In genomic region chr5:179805529-179806249, GRCh38 we compare ENCODE assay signal across 8 cellular contexts. TPM values are rescaled to one million over a fixed set of nuclear protein-coding genes. Genes with fewer than 3 reads are reported as not detected.
DNase-seq lines count a peak whose midpoint lies in the region; ATAC-seq and TF ChIP-seq lines count a peak whose summit lies in the region.

No MANE protein-coding gene starts in this region.

- peak; percentile 27 for ATAC-seq in GM19395 (IDR thresholded peaks at IDR 0.05; ENCODE audit: unreplicated experiment)

- H3K79me2 ChIP-seq in osteoblast (ENCODE audit: insufficient read depth, low read length): peaks cover 45% of the 10 kb centered on the region

- peak overlapping the region; percentile 86 for H3K4me2 ChIP-seq in osteoblast (ENCODE audit: insufficient read depth, low read length)

- TF ChIP-seq CTCF in foreskin fibroblast (IDR thresholded peaks at IDR 0.05; ENCODE audit: low read depth, low read length) (no peak), osteoblast (IDR thresholded peaks at IDR 0.05; ENCODE audit: extremely low read depth, low read depth, low read length) (no peak)

- peak overlapping the region; percentile 58 for H3K27ac ChIP-seq in osteoblast (ENCODE audit: low read depth, low read length)

- H3K36me3 ChIP-seq in osteoblast (ENCODE audit: insufficient read depth, low read length): peaks cover 5% of the 10 kb centered on the region

- H3K4me3 ChIP-seq in foreskin fibroblast (ENCODE audit: low read depth in 1 of 2, low read length in 2 of 2) (peak overlapping the region; percentile 64 to 75), osteoblast (ENCODE audit: insufficient read depth, low read length) (peak overlapping the region; percentile 80)

- H4K20me1 ChIP-seq in osteoblast (ENCODE audit: insufficient read depth, low read length): peaks cover 37% of the 10 kb centered on the region

- peaks cover 33% of the 10 kb centered on the region for H3K4me1 Mint-ChIP-seq in activated CD4-positive, alpha-beta memory T cell treated with anti-CD3 and anti-CD28 coated beads, Interleukin-2, amount 10 ng/mL, durations not matched to agents 7 days and 5 days

- no peaks in the 10 kb centered on the region for H3K9me3 Mint-ChIP-seq in activated CD4-positive, alpha-beta memory T cell treated with anti-CD3 and anti-CD28 coated beads, Interleukin-2, amount 10 ng/mL, durations not matched to agents 7 days and 5 days

- peaks cover 28% of the 10 kb centered on the region for H3K4me1 ChIP-seq in osteoblast (ENCODE audit: insufficient read depth, low read length)

- POLR2A ChIA-PET in activated CD4-positive, alpha-beta memory T cell treated with anti-CD3 and anti-CD28 coated beads, Interleukin-2, amount 10 ng/mL, durations not matched to agents 7 days and 5 days (lab: Charles Lee): interaction anchor here (0.7 to 4.9 kb wide), 9 partner anchors 10 to 290 kb away, joined by 3 to 37 read pairs (median 5); partner anchors contain the start of genes HNRNPH1, LTC4S, RUFY1 and SQSTM1

- H3K27ac Mint-ChIP-seq in activated CD4-positive, alpha-beta memory T cell treated with anti-CD3 and anti-CD28 coated beads, Interleukin-2, amount 10 ng/mL, durations not matched to agents 7 days and 5 days: peak overlapping the region; percentile 81

- peaks cover 5% of the 10 kb centered on the region for H3K36me3 Mint-ChIP-seq in activated CD4-positive, alpha-beta memory T cell treated with anti-CD3 and anti-CD28 coated beads, Interleukin-2, amount 10 ng/mL, durations not matched to agents 7 days and 5 days (ENCODE audit: low read depth)

- no peaks in the 10 kb centered on the region for H3K9me3 ChIP-seq in osteoblast (ENCODE audit: low read depth, low read length)

- DNase-seq in COLO668 (lab: John Stamatoyannopoulos, UW; ENCODE audit: unreplicated experiment): peak; percentile 41
- DNase-seq in HK-2 (ENCODE audit: unreplicated experiment): peak; percentile 43
- DNase-seq in activated CD4-positive, alpha-beta memory T cell treated with anti-CD3 and anti-CD28 coated beads, Interleukin-2, amount 10 ng/mL, durations not matched to agents 7 days and 5 days: peak; percentile 70
- peak; percentile 59 to 83 for DNase-seq in foreskin fibroblast
- peak; percentile 98 for DNase-seq in osteoblast (ENCODE audit: insufficient read length, low spot score, missing footprints)
- no peak for DNase-seq in NCI-H524 treated with DMSO at 0.1 percent for 48 hours (lab: John Stamatoyannopoulos, UW)
- DNase-seq in pons (ENCODE audit: low spot score): no peak

- CTCF ChIA-PET in activated CD4-positive, alpha-beta memory T cell treated with anti-CD3 and anti-CD28 coated beads, Interleukin-2, amount 10 ng/mL, durations not matched to agents 7 days and 5 days (lab: Charles Lee): interaction anchor here (0.6 to 1.3 kb wide), 3 partner anchors 10 to 191 kb away, joined by 3 to 5 read pairs (median 3); no protein-coding TSS in a partner anchor

- H3K27me3 Mint-ChIP-seq in activated CD4-positive, alpha-beta memory T cell treated with anti-CD3 and anti-CD28 coated beads, Interleukin-2, amount 10 ng/mL, durations not matched to agents 7 days and 5 days: no peaks in the 10 kb centered on the region

- no peaks in the 10 kb centered on the region for H3K27me3 ChIP-seq in osteoblast (ENCODE audit: insufficient read depth, low read length)

- H3K4me3 Mint-ChIP-seq in activated CD4-positive, alpha-beta memory T cell treated with anti-CD3 and anti-CD28 coated beads, Interleukin-2, amount 10 ng/mL, durations not matched to agents 7 days and 5 days: peak overlapping the region; percentile 85

- H2AFZ ChIP-seq in osteoblast (ENCODE audit: low read length): peak overlapping the region; percentile 9

RNA-seq across cellular contexts. Expression of gene MGAT4B, which starts 1.0 kb away (rescaled TPM):
- 10 to 100 TPM; 94.8 to 95.7 TPM for total RNA-seq in activated CD4-positive, alpha-beta memory T cell treated with anti-CD3 and anti-CD28 coated beads, Interleukin-2, amount 10 ng/mL, durations not matched to agents 7 days and 5 days
- 90.5 and 95.9 TPM in 2 replicates for total RNA-seq in osteoblast

RNA-seq across cellular contexts. Expression of gene LTC4S, which starts 11.9 kb away (rescaled TPM):
- total RNA-seq in activated CD4-positive, alpha-beta memory T cell treated with anti-CD3 and anti-CD28 coated beads, Interleukin-2, amount 10 ng/mL, durations not matched to agents 7 days and 5 days: 1 to 10 TPM; 2.1 to 3.3 TPM
- total RNA-seq in osteoblast: 1.4 and 1.5 TPM in 2 replicates

RNA-seq across cellular contexts. Expression of gene SQSTM1, which starts 15.0 kb away (rescaled TPM):
- total RNA-seq in activated CD4-positive, alpha-beta memory T cell treated with anti-CD3 and anti-CD28 coated beads, Interleukin-2, amount 10 ng/mL, durations not matched to agents 7 days and 5 days: 100 to 1,000 TPM; 178 to 183 TPM
- total RNA-seq in osteoblast: 826 and 992 TPM in 2 replicates

RNA-seq across cellular contexts. Expression of gene MRNIP, which starts 52.9 kb away (rescaled TPM):
- total RNA-seq in activated CD4-positive, alpha-beta memory T cell treated with anti-CD3 and anti-CD28 coated beads, Interleukin-2, amount 10 ng/mL, durations not matched to agents 7 days and 5 days: 10 to 100 TPM; 17.0 to 19.5 TPM
- total RNA-seq in osteoblast: 10.1 and 12.7 TPM in 2 replicates

Comparison
In these comparisons a context has a peak if more than half of its experiments do, and no peak if none do; other contexts are left out.
1. DNase-seq: peak in COLO668 (single experiment), HK-2 (single experiment), activated CD4-positive, alpha-beta memory T cell treated with anti-CD3 and anti-CD28 coated beads, Interleukin-2, amount 10 ng/mL, durations not matched to agents 7 days and 5 days (single experiment), foreskin fibroblast (2 of 2) and osteoblast (single experiment); none in NCI-H524 treated with DMSO at 0.1 percent for 48 hours (single experiment) and pons (single experiment).